Comparison of ENCODE assay signal across 22 cellular contexts in the genomic region with DNA sequence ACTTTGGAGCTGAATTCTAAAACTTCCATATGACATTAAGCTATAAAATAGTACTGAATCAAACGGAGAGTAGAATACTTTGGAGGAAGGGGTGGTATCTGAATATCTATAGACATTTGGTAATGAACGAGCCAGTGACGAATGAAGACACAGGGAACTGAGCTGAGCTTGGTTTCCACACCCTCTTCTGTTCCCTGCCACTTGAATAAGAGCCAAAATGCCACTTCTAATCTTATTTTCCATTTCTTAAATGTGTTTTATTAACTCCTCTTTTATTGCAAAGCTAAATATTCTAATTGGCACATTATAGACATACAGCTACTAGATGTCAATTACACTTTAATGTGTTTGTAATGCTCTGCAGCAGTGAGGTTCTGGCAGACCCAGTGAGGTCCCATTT.
A peak's percentile ranks its signal among the peaks of the same experiment; 100 is the strongest.
DNase-seq lines count a peak whose midpoint lies in the region; ATAC-seq, FAIRE-seq and TF ChIP-seq lines count a peak whose summit lies in the region.
"Had no signal": no experiment of that assay in that cellular context is flagged by ENCODE, and none has a peak within 500 bp of the region (broad histone marks: within the 10 kb centered on the region; RNA-seq: fewer than 3 reads in every experiment).

No MANE protein-coding gene starts in this region.

- H3K9me3 ChIP-seq in right lobe of liver (no peaks in the 10 kb centered on the region), HepG2 (ENCODE audit: low read length) (peaks cover 5% of the 10 kb centered on the region; the same call in 1 of the 2 replicates), OCI-LY3 (ENCODE audit: insufficient read depth, low read length) (no peaks in the 10 kb centered on the region), esophagus muscularis mucosa (peaks cover 0 to 3% (median 0%) of the 10 kb centered on the region in 4 donors)
- H3K9me3 ChIP-seq: SJSA1 had no signal

- H3K27me3 Mint-ChIP-seq in memory B cell (no peaks in the 10 kb centered on the region), T-cell (no peaks in the 10 kb centered on the region)

- TF ChIP-seq POLR2A in right lobe of liver (IDR thresholded peaks at IDR 0.05): no peak
- no peak for TF ChIP-seq POLR2A in HepG2 (IDR thresholded peaks at IDR 0.05; ENCODE audit: insufficient read depth in 1 of 2, low read depth in 2 of 2, low read length in 2 of 2)
- TF ChIP-seq POLR2A in esophagus muscularis mucosa (IDR thresholded peaks at IDR 0.05; ENCODE audit: low read depth): no peak

- TF ChIP-seq RAD21 in HepG2 (CRISPR knock-in tag; IDR thresholded peaks at IDR 0.05): no peak

- H3K4me3 Mint-ChIP-seq in memory B cell: no peak overlapping the region
- no peak overlapping the region for H3K4me3 Mint-ChIP-seq in T-cell
- H3K4me3 Mint-ChIP-seq: CD8-positive, alpha-beta memory T cell; GM23338 had no signal

- H3K4me1 Mint-ChIP-seq in memory B cell (peaks cover 65% of the 10 kb centered on the region), T-cell (peaks cover 7 to 25% (median 14%) of the 10 kb centered on the region in 3 donors)
- H3K4me1 Mint-ChIP-seq: GM23338 had no signal

- TF ChIP-seq CTCF in right lobe of liver (IDR thresholded peaks at IDR 0.05) (no peak), HepG2 (CRISPR knock-in tag; IDR thresholded peaks at IDR 0.05) (no peak), OCI-LY3 (IDR thresholded peaks at IDR 0.05; ENCODE audit: low read depth, low read length) (no peak), esophagus muscularis mucosa (IDR thresholded peaks at IDR 0.05) (no peak)

- no peaks in the 10 kb centered on the region for H3K27me3 ChIP-seq in right lobe of liver
- peaks cover 0 to 26% of the 10 kb centered on the region in 2 experiments; a peak in 3 of 5 replicates for H3K27me3 ChIP-seq in HepG2 (ENCODE audit: control insufficient read depth in 1 of 2, insufficient read depth in 2 of 2, low read length in 2 of 2)
- no peaks in the 10 kb centered on the region for H3K27me3 ChIP-seq in OCI-LY3 (ENCODE audit: low read depth, low read length)
- H3K27me3 ChIP-seq in esophagus muscularis mucosa: no peaks in the 10 kb centered on the region
- H3K27me3 ChIP-seq: SJSA1 had no signal

- H3K4me1 ChIP-seq in right lobe of liver (peaks cover 0 to 53% (median 12%) of the 10 kb centered on the region in 4 donors), HepG2 (ENCODE audit: insufficient read depth, low read length) (peaks cover 43% of the 10 kb centered on the region), OCI-LY3 (ENCODE audit: low read length) (peaks cover 74% of the 10 kb centered on the region), esophagus muscularis mucosa (peaks cover 5 to 31% (median 18%) of the 10 kb centered on the region in 4 donors)
- H3K4me1 ChIP-seq: SJSA1 had no signal

- H4K20me1 ChIP-seq in HepG2 (ENCODE audit: insufficient read depth, low read length) (no peaks in the 10 kb centered on the region), OCI-LY3 (ENCODE audit: insufficient read depth, low read length) (0 out of 2 replicates have a peak, but pooled peaks cover 4% of the 10 kb centered on the region)

- no peak overlapping the region for H3K4me2 ChIP-seq in HepG2 (ENCODE audit: low read depth, low read length)
- peak overlapping the region; percentile 0; the same call in 1 of the 2 replicates for H3K4me2 ChIP-seq in OCI-LY3 (ENCODE audit: low read length)
- H3K4me2 ChIP-seq: GM23338 had no signal

- no TSS peak for BruUV-seq in HepG2 (replicated peaks; lab: Mats Ljungman, UMichigan)

- ATAC-seq in right lobe of liver: peak in 3 of 4 donors; percentile 35 to 51 (median 48)
- ATAC-seq in HepG2: no peak
- no peak for ATAC-seq in memory B cell (ENCODE audit: low read depth)
- no peak for ATAC-seq in T-cell (replicated peaks in 1 of 4)
- ATAC-seq: GM23338, Panc1 had no signal

- H3K9me3 Mint-ChIP-seq in memory B cell: peaks cover 2% of the 10 kb centered on the region
- peaks cover 0 to 4% (median 0%) of the 10 kb centered on the region in 3 donors for H3K9me3 Mint-ChIP-seq in T-cell

- in situ Hi-C loops in HepG2 (cut with HindIII; ENCODE audit: extremely low pct_ligation_motif_present, low pct_unique_long_range_greater_than_20kb): no loop called here

- H3K36me3 Mint-ChIP-seq in memory B cell: peaks cover 31% of the 10 kb centered on the region
- H3K36me3 Mint-ChIP-seq in T-cell: peaks cover 4% of the 10 kb centered on the region

- intact Hi-C loops in right lobe of liver (cut with DNase I): no loop called here
- intact Hi-C loops in HepG2 (cut with micrococcal nuclease; ENCODE audit: unreplicated experiment): no loop called here
- intact Hi-C loops in esophagus muscularis mucosa (cut with DNase I): no loop called here

- H3K36me3 ChIP-seq in right lobe of liver: no peaks in the 10 kb centered on the region
- no peaks in the 10 kb centered on the region for H3K36me3 ChIP-seq in HepG2 (replicated peaks in 1 of 2; ENCODE audit: control insufficient read depth in 1 of 2, insufficient read depth in 2 of 2, low read length in 2 of 2)
- H3K36me3 ChIP-seq in OCI-LY3 (replicated peaks; ENCODE audit: low read depth, low read length): peaks cover 27% of the 10 kb centered on the region
- no peaks in the 10 kb centered on the region for H3K36me3 ChIP-seq in esophagus muscularis mucosa
- H3K36me3 ChIP-seq: SJSA1 had no signal

- FAIRE-seq in HepG2 (lab: Jason Lieb, UNC): no peak
- FAIRE-seq: GM12891, GM19239 had no signal

- TF ChIP-seq EP300 in HepG2 (IDR thresholded peaks at IDR 0.05; ENCODE audit: low read depth in 2 of 2, low read length in 2 of 2): no peak
- TF ChIP-seq EP300 in HepG2 (CRISPR knock-in tag; IDR thresholded peaks at IDR 0.05; ENCODE audit: borderline replicate concordance): no peak
- no peak for TF ChIP-seq EP300 in esophagus muscularis mucosa (IDR thresholded peaks at IDR 0.05)

- H3K27ac ChIP-seq in right lobe of liver (no peak overlapping the region), HepG2 (ENCODE audit: extremely low read length, insufficient read depth, low read length) (no peak overlapping the region), OCI-LY3 (ENCODE audit: low read length) (no peak overlapping the region), esophagus muscularis mucosa (replicated peaks in 1 of 4) (no peak overlapping the region)
- H3K27ac ChIP-seq: SJSA1 had no signal

- POLR2A ChIA-PET in HepG2 (lab: Yijun Ruan, JAX) (interaction anchor here (0.6 kb wide), 1 partner anchor 9 kb away, joined by 4 read pairs; no protein-coding TSS in a partner anchor), T-cell (lab: Charles Lee) (no interaction called here)

- H3K79me2 ChIP-seq in HepG2 (ENCODE audit: insufficient read depth, low read length): no peaks in the 10 kb centered on the region
- peaks cover 34% of the 10 kb centered on the region for H3K79me2 ChIP-seq in OCI-LY3 (ENCODE audit: low read length)

- 13% methylated on average over 3 of the region's 3 CpGs for WGBS in right lobe of liver (ENCODE audit: insufficient coverage, low coverage, low lambda C conversion rate, missing lambda C conversion rate)
- WGBS in HepG2 (ENCODE audit: low lambda C conversion rate): 54% methylated on average over 3 of the region's 3 CpGs
- WGBS in esophagus muscularis mucosa: 48% methylated on average over 3 of the region's 3 CpGs

- H3K27ac Mint-ChIP-seq in memory B cell (peak overlapping the region; percentile 89), T-cell (no peak overlapping the region)
- H3K27ac Mint-ChIP-seq: GM23338 had no signal

- H3K4me3 ChIP-seq in right lobe of liver: no peak overlapping the region
- no peak overlapping the region for H3K4me3 ChIP-seq in HepG2 (replicated peaks in 1 of 3; ENCODE audit: insufficient read depth in 1 of 3, low read depth in 2 of 3, low read length in 3 of 3)
- H3K4me3 ChIP-seq in OCI-LY3 (ENCODE audit: low read length): no peak overlapping the region
- no peak overlapping the region for H3K4me3 ChIP-seq in esophagus muscularis mucosa
- H3K4me3 ChIP-seq: GM23338, SJSA1 had no signal

- H2AFZ ChIP-seq in HepG2 (ENCODE audit: low read length): no peak overlapping the region
- no peak overlapping the region for H2AFZ ChIP-seq in OCI-LY3 (ENCODE audit: low read depth, low read length)
- H2AFZ ChIP-seq: GM23338 had no signal

- no peak for DNase-seq in right lobe of liver
- DNase-seq in HepG2 (ENCODE audit: low spot score): no peak
- no peak for DNase-seq in memory B cell (ENCODE audit: low spot score in 2 of 2)
- no peak for DNase-seq in esophagus muscularis mucosa (ENCODE audit: extremely low spot score)
- no peak for DNase-seq in NCI-H748 (lab: John Stamatoyannopoulos, UW; ENCODE audit: unreplicated experiment)
- DNase-seq in NCI-H446 (lab: John Stamatoyannopoulos, UW): no peak
- DNase-seq in T-cell: no peak
- DNase-seq: C1 segment of cervical spinal cord; CD8-positive, alpha-beta memory T cell; HCEC 1CT; KBM-7; NCI-H1417 treated with DMSO at 0.1 percent for 48 hours; NCI-H2029; NCI-H2171 treated with DMSO at 0.1 percent for 48 hours; NCI-H446 treated with DMSO at 0.1 percent for 48 hours; NCI-H774 had no signal

- CTCF ChIA-PET in HepG2 (lab: Yijun Ruan, JAX; ENCODE audit: low intra/inter-chr PET ratio, low total read pairs): no interaction called here
- CTCF ChIA-PET in T-cell (lab: Charles Lee): interaction anchor here in 1 of 2 donors (0.6 kb wide), 1 partner anchor 153 kb away, joined by 3 read pairs; no protein-coding TSS in a partner anchor

- H3K9ac ChIP-seq in HepG2 (ENCODE audit: insufficient read depth, low read depth, low read length): no peak overlapping the region
- no peak overlapping the region for H3K9ac ChIP-seq in OCI-LY3 (ENCODE audit: low read length)

TF ChIP-seq in HepG2, 621 proteins besides CTCF, POLR2A, EP300 and RAD21 (continues in another document):
- TF ChIP-seq, protein P1, sequence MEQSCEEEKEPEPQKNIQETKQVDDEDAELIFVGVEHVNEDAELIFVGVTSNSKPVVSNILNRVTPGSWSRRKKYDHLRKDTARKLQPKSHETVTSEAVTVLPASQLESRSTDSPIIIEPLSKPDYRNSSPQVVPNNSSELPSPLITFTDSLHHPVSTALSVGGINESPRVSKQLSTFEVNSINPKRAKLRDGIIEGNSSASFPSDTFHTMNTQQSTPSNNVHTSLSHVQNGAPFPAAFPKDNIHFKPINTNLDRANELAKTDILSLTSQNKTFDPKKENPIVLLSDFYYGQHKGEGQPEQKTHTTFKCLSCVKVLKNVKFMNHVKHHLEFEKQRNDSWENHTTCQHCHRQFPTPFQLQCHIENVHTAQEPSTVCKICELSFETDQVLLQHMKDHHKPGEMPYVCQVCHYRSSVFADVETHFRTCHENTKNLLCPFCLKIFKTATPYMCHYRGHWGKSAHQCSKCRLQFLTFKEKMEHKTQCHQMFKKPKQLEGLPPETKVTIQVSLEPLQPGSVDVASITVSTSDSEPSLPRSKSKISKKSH (CRISPR knock-in tag; IDR thresholded peaks at IDR 0.05; ENCODE audit: borderline replicate concordance): no peak

Comparison
In these comparisons a context has a peak if more than half of its experiments do, and no peak if none do; other contexts are left out.
1. ATAC-seq: peak in right lobe of liver (3 of 4); none in HepG2 (single experiment), memory B cell (single experiment) and T-cell (0 of 4).